24 cellular contexts compared by ENCODE assay signal in genomic region chr18:46461993-46462392, GRCh38.
"Had no signal": no experiment of that assay in that cellular context is flagged by ENCODE, and none has a peak within 500 bp of the region (broad histone marks: within the 10 kb centered on the region; RNA-seq: fewer than 3 reads in every experiment).

No MANE protein-coding gene starts in this region.

- H3K27ac Mint-ChIP-seq: activated CD8-positive, alpha-beta T cell treated with anti-CD3 and anti-CD28 coated beads for 36 hours; activated naive CD4-positive, alpha-beta T cell treated with anti-CD3 and anti-CD28 coated beads, Interleukin-2, amount 50 U/mL, for 24 hours; activated T-cell treated with anti-CD3 and anti-CD28 coated beads, Interleukin-2, amount 50 U/mL, for 72 hours; T-cell had no signal

- H3K27me3 Mint-ChIP-seq: activated CD8-positive, alpha-beta T cell treated with anti-CD3 and anti-CD28 coated beads for 36 hours had no signal

- FAIRE-seq: TTC549 had no signal

- DNase-seq: activated CD4-positive, alpha-beta T cell treated with anti-CD3 and anti-CD28 coated beads for 4 hours; activated CD8-positive, alpha-beta memory T cell treated with anti-CD3 and anti-CD28 coated beads, Interleukin-2, amount 50 U/mL, for 4 hours; activated CD8-positive, alpha-beta T cell treated with anti-CD3 and anti-CD28 coated beads for 36 hours; activated naive CD4-positive, alpha-beta T cell; activated T-cell treated with anti-CD3 and anti-CD28 coated beads, Interleukin-2, amount 50 U/mL, for 72 hours; aorta; central memory CD4-positive, alpha-beta T cell; Karpas-422; MM.1S; NCI-H1105; NCI-H1436; NCI-H1694 treated with DMSO at 0.1 percent for 48 hours; NCI-H2029 treated with DMSO at 0.1 percent for 48 hours; NCI-H345; NCI-H510A; NCI-H526 treated with DMSO at 0.1 percent for 48 hours; T-cell; T-helper 2 cell; T1000 had no signal

- H3K36me3 Mint-ChIP-seq: activated naive CD4-positive, alpha-beta T cell treated with anti-CD3 and anti-CD28 coated beads, Interleukin-2, amount 50 U/mL, for 24 hours; T-cell had no signal

- H3K9me3 Mint-ChIP-seq: activated CD8-positive, alpha-beta T cell treated with anti-CD3 and anti-CD28 coated beads for 36 hours; activated naive CD4-positive, alpha-beta T cell treated with anti-CD3 and anti-CD28 coated beads, Interleukin-2, amount 50 U/mL, for 24 hours; activated T-cell treated with anti-CD3 and anti-CD28 coated beads, Interleukin-2, amount 50 U/mL, for 72 hours; T-cell had no signal

- H3K4me3 Mint-ChIP-seq: activated CD8-positive, alpha-beta T cell treated with anti-CD3 and anti-CD28 coated beads for 36 hours; activated naive CD4-positive, alpha-beta T cell treated with anti-CD3 and anti-CD28 coated beads, Interleukin-2, amount 50 U/mL, for 24 hours; activated T-cell treated with anti-CD3 and anti-CD28 coated beads, Interleukin-2, amount 50 U/mL, for 72 hours; T-cell had no signal

- H3K4me1 Mint-ChIP-seq: activated naive CD4-positive, alpha-beta T cell treated with anti-CD3 and anti-CD28 coated beads, Interleukin-2, amount 50 U/mL, for 24 hours; T-cell had no signal

- H3K27ac ChIP-seq: breast epithelium, SK-N-MC had no signal

- ATAC-seq: activated CD4-positive, CD25-positive, alpha-beta regulatory T cell treated with anti-CD3 and anti-CD28 coated beads, Interleukin-2, amount 50 U/mL, for 24 hours; activated CD8-positive, alpha-beta T cell treated with anti-CD3 and anti-CD28 coated beads for 36 hours; activated T-cell treated with anti-CD3 and anti-CD28 coated beads, Interleukin-2, amount 50 U/mL, for 72 hours; T-cell had no signal
